Comparison of ENCODE assay signal across 17 cellular contexts in the genomic region with DNA sequence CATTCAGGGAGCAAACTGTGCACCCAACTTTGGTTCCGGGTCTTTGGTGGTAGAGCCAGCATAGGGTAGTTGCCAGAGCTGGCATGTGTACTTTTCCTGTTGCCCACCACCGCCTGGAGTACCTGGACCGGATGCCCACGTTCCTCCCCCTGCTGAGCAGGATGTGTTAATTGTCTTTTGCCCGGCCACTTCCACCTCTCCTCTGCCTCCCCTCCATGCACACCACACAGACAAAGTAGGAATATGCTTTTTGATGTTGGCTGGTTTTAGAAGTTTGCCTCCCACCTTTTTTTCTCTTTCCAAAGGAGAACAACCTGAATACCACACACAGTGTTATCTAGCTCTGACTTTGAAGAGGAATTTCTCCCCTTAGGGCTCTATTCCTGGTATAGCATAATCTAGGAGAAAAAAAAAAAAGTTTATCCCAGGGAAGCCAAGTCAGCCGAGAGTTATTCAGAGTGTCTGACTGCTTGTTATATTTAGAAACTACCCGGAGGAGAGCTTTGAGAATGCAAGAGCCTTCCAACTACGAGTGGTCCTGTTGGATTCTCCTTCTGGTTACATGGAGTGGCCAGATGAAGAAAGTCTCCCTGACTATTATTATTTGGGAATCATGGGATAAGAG.
DNase-seq lines count a peak whose midpoint lies in the region; ATAC-seq and TF ChIP-seq lines count a peak whose summit lies in the region.
"Had no signal": no experiment of that assay in that cellular context is flagged by ENCODE, and none has a peak within 500 bp of the region (broad histone marks: within the 10 kb centered on the region; RNA-seq: fewer than 3 reads in every experiment).

No MANE protein-coding gene starts in this region.

- no peak overlapping the region for H3K27ac ChIP-seq in mesendoderm (ENCODE audit: low read depth, low read length)
- H3K27ac ChIP-seq in stomach: peak overlapping the region; percentile 52 to 80 (median 65)
- H3K27ac ChIP-seq in naive thymus-derived CD4-positive, alpha-beta T cell (ENCODE audit: low read depth, low read length): no peak overlapping the region
- no peak overlapping the region for H3K27ac ChIP-seq in WERI-Rb-1
- H3K27ac ChIP-seq: C4-2B had no signal

- peak overlapping the region; percentile 31 for H3K18ac ChIP-seq in mesendoderm (ENCODE audit: low read length)

- H3K79me2 ChIP-seq in mesendoderm (ENCODE audit: control insufficient read depth, insufficient read depth, low read length): no peaks in the 10 kb centered on the region

- H3K9me3 Mint-ChIP-seq in naive thymus-derived CD4-positive, alpha-beta T cell: no peaks in the 10 kb centered on the region
- H3K9me3 Mint-ChIP-seq in activated naive CD8-positive, alpha-beta T cell treated with anti-CD3 and anti-CD28 coated beads for 36 hours: no peaks in the 10 kb centered on the region
- H3K9me3 Mint-ChIP-seq: activated CD4-positive, alpha-beta memory T cell treated with anti-CD3 and anti-CD28 coated beads, Interleukin-2, amount 10 ng/mL, durations not matched to agents 7 days and 5 days; T-helper 1 cell treated with Interleukin-12 subunit alpha and Interleukin-12 subunit beta and Interleukin-4 antibody, amounts not matched to agents 30 μg/mL and 1 μg/mL, for 36 hours had no signal

- WGBS in mesendoderm (ENCODE audit: extremely low coverage, insufficient coverage, low lambda C conversion rate): no CpG with 5 or more reads among the region's 8 CpGs
- 50 to 70% (median 58%) methylated on average over 8 of the region's 8 CpGs for WGBS in stomach, 5 donors

- TF ChIP-seq POLR2A in stomach (IDR thresholded peaks at IDR 0.05): no peak

- no peak overlapping the region for H2BK5ac ChIP-seq in mesendoderm (ENCODE audit: low read length)

- no peaks in the 10 kb centered on the region for H3K36me3 ChIP-seq in mesendoderm (ENCODE audit: control insufficient read depth, insufficient read depth, low read length)
- H3K36me3 ChIP-seq in stomach: no peaks in the 10 kb centered on the region
- H3K36me3 ChIP-seq in naive thymus-derived CD4-positive, alpha-beta T cell (ENCODE audit: control insufficient read depth in 2 of 3, insufficient read depth in 3 of 3, low read length in 3 of 3): no peaks in the 10 kb centered on the region
- no peaks in the 10 kb centered on the region for H3K36me3 ChIP-seq in WERI-Rb-1

- CTCF ChIA-PET in naive thymus-derived CD4-positive, alpha-beta T cell (lab: Charles Lee): no interaction called here

- peaks cover 0 to 24% (median 0%) of the 10 kb centered on the region in 5 donors for H3K27me3 Mint-ChIP-seq in naive thymus-derived CD4-positive, alpha-beta T cell
- H3K27me3 Mint-ChIP-seq in activated naive CD8-positive, alpha-beta T cell treated with anti-CD3 and anti-CD28 coated beads for 36 hours: peaks cover 23% of the 10 kb centered on the region

- POLR2A ChIA-PET in naive thymus-derived CD4-positive, alpha-beta T cell (lab: Charles Lee): no interaction called here

- H3K4me1 ChIP-seq in mesendoderm (ENCODE audit: control insufficient read depth, low read depth, low read length) (peaks cover 5% of the 10 kb centered on the region), stomach (peaks cover 7 to 81% (median 65%) of the 10 kb centered on the region in 4 donors)
- no peaks in the 10 kb centered on the region for H3K4me1 ChIP-seq in naive thymus-derived CD4-positive, alpha-beta T cell (ENCODE audit: control insufficient read depth in 2 of 2, insufficient read depth in 2 of 2, low read length in 2 of 2)

- no peak overlapping the region for H4K8ac ChIP-seq in mesendoderm (ENCODE audit: low read depth, low read length)

- H3K4me3 Mint-ChIP-seq in naive thymus-derived CD4-positive, alpha-beta T cell: no peak overlapping the region
- H3K4me3 Mint-ChIP-seq in activated naive CD8-positive, alpha-beta T cell treated with anti-CD3 and anti-CD28 coated beads for 36 hours: no peak overlapping the region
- H3K4me3 Mint-ChIP-seq: activated CD4-positive, alpha-beta memory T cell treated with anti-CD3 and anti-CD28 coated beads, Interleukin-2, amount 10 ng/mL, durations not matched to agents 7 days and 5 days; T-helper 1 cell treated with Interleukin-12 subunit alpha and Interleukin-12 subunit beta and Interleukin-4 antibody, amounts not matched to agents 30 μg/mL and 1 μg/mL, for 36 hours had no signal

- DNase-seq in M059J (ENCODE audit: low read depth): peak; percentile 65
- peak; percentile 66 for DNase-seq in fibroblast of peridontal ligament (ENCODE audit: extremely low read depth)
- DNase-seq in mesendoderm: peak; percentile 55
- no peak for DNase-seq in stomach
- no peak for DNase-seq in naive thymus-derived CD4-positive, alpha-beta T cell
- no peak for DNase-seq in WERI-Rb-1
- no peak for DNase-seq in activated naive CD8-positive, alpha-beta T cell treated with anti-CD3 and anti-CD28 coated beads for 36 hours
- DNase-seq: activated CD4-positive, alpha-beta memory T cell treated with anti-CD3 and anti-CD28 coated beads, Interleukin-2, amount 10 ng/mL, durations not matched to agents 7 days and 5 days; activated gamma-delta T cell; GF-D8; MM.1S; NCI-H2171 treated with DMSO at 0.1 percent for 48 hours; PC-3 had no signal

- no peak overlapping the region for H2BK120ac ChIP-seq in mesendoderm (ENCODE audit: low read depth, low read length)

- no peak overlapping the region for H4K5ac ChIP-seq in mesendoderm (ENCODE audit: low read length)

- H3K4me3 ChIP-seq in mesendoderm (ENCODE audit: low read length) (no peak overlapping the region), stomach (no peak overlapping the region), WERI-Rb-1 (ENCODE audit: low read depth, low read length) (no peak overlapping the region)
- no peak overlapping the region for H3K4me3 ChIP-seq in naive thymus-derived CD4-positive, alpha-beta T cell (ENCODE audit: low read length)

- H3K79me1 ChIP-seq in mesendoderm (ENCODE audit: low read length): no peaks in the 10 kb centered on the region

- H3K9ac ChIP-seq in mesendoderm (ENCODE audit: low read length): no peak overlapping the region

- H3K9me3 ChIP-seq in stomach: no peaks in the 10 kb centered on the region
- no peaks in the 10 kb centered on the region for H3K9me3 ChIP-seq in naive thymus-derived CD4-positive, alpha-beta T cell (ENCODE audit: control insufficient read depth in 2 of 3, low read length in 3 of 3)
- no peaks in the 10 kb centered on the region for H3K9me3 ChIP-seq in WERI-Rb-1 (ENCODE audit: severe bottlenecking)

- no peaks in the 10 kb centered on the region for H3K4me1 Mint-ChIP-seq in naive thymus-derived CD4-positive, alpha-beta T cell
- H3K4me1 Mint-ChIP-seq in activated naive CD8-positive, alpha-beta T cell treated with anti-CD3 and anti-CD28 coated beads for 36 hours: peaks cover 9% of the 10 kb centered on the region

- TF ChIP-seq CTCF in stomach (IDR thresholded peaks at IDR 0.05) (no peak), WERI-Rb-1 (IDR thresholded peaks at IDR 0.05; ENCODE audit: low read depth, low read length) (no peak)

- no peak for TF ChIP-seq EP300 in stomach (IDR thresholded peaks at IDR 0.05)

- no peak for ATAC-seq in naive thymus-derived CD4-positive, alpha-beta T cell
- ATAC-seq in GM21737 (IDR thresholded peaks at IDR 0.05; ENCODE audit: unreplicated experiment): no peak
- ATAC-seq: HCT116, PC-3 had no signal

- H3K4me2 ChIP-seq in mesendoderm (ENCODE audit: low read length): no peak overlapping the region

- no peak overlapping the region for H3K23ac ChIP-seq in mesendoderm (ENCODE audit: low read length)

- H3K4ac ChIP-seq in mesendoderm (ENCODE audit: low read depth, low read length): no peak overlapping the region

- H2BK15ac ChIP-seq in mesendoderm (replicated peaks; ENCODE audit: low read depth): no peak overlapping the region

- H3K27ac Mint-ChIP-seq in naive thymus-derived CD4-positive, alpha-beta T cell: no peak overlapping the region
- H3K27ac Mint-ChIP-seq in activated naive CD8-positive, alpha-beta T cell treated with anti-CD3 and anti-CD28 coated beads for 36 hours: no peak overlapping the region
- H3K27ac Mint-ChIP-seq: activated CD4-positive, alpha-beta memory T cell treated with anti-CD3 and anti-CD28 coated beads, Interleukin-2, amount 10 ng/mL, durations not matched to agents 7 days and 5 days; T-helper 1 cell treated with Interleukin-12 subunit alpha and Interleukin-12 subunit beta and Interleukin-4 antibody, amounts not matched to agents 30 μg/mL and 1 μg/mL, for 36 hours had no signal

- H3K27me3 ChIP-seq in mesendoderm (ENCODE audit: insufficient read depth, low read length, poor library complexity): no peaks in the 10 kb centered on the region
- no peaks in the 10 kb centered on the region for H3K27me3 ChIP-seq in stomach
- no peaks in the 10 kb centered on the region for H3K27me3 ChIP-seq in naive thymus-derived CD4-positive, alpha-beta T cell (ENCODE audit: control insufficient read depth in 2 of 2, insufficient read depth in 2 of 2, low read length in 2 of 2)
- H3K27me3 ChIP-seq in WERI-Rb-1 (ENCODE audit: insufficient read depth, low read depth, severe bottlenecking): no peaks in the 10 kb centered on the region

- no peak overlapping the region for H2AK5ac ChIP-seq in mesendoderm (ENCODE audit: low read length)

- intact Hi-C loops in stomach (cut with DNase I; ENCODE audit: low total_unique reads): no loop called here
- intact Hi-C loops in naive thymus-derived CD4-positive, alpha-beta T cell (cut with micrococcal nuclease): no loop called here

- H3K36me3 Mint-ChIP-seq in naive thymus-derived CD4-positive, alpha-beta T cell: no peaks in the 10 kb centered on the region
- H3K36me3 Mint-ChIP-seq in activated naive CD8-positive, alpha-beta T cell treated with anti-CD3 and anti-CD28 coated beads for 36 hours: no peaks in the 10 kb centered on the region

- no peak overlapping the region for H3K56ac ChIP-seq in mesendoderm (ENCODE audit: low read length)

Comparison
In these comparisons a context has a peak if more than half of its experiments do, and no peak if none do; other contexts are left out.
1. DNase-seq: peak in M059J (single experiment), fibroblast of peridontal ligament (single experiment) and mesendoderm (single experiment); none in stomach (single experiment), naive thymus-derived CD4-positive, alpha-beta T cell (0 of 9), WERI-Rb-1 (single experiment) and activated naive CD8-positive, alpha-beta T cell treated with anti-CD3 and anti-CD28 coated beads for 36 hours (single experiment).
2. H3K27ac ChIP-seq: peak in stomach (5 of 5); none in mesendoderm (single experiment), naive thymus-derived CD4-positive, alpha-beta T cell (single experiment) and WERI-Rb-1 (single experiment).